Comparison of ENCODE assay signal across 8 cellular contexts in genomic region chr10:24518981-24519597, GRCh38.
A peak's percentile ranks its signal among the peaks of the same experiment; 100 is the strongest.
DNase-seq lines count a peak whose midpoint lies in the region; ATAC-seq lines count a peak whose summit lies in the region.

No MANE protein-coding gene starts in this region.

- H3K27me3 Mint-ChIP-seq in activated CD4-positive, alpha-beta memory T cell treated with anti-CD3 and anti-CD28 coated beads for 36 hours = peaks cover 7% of the 10 kb centered on the region

- no peak overlapping the region for H3K4me3 Mint-ChIP-seq in activated CD4-positive, alpha-beta memory T cell treated with anti-CD3 and anti-CD28 coated beads for 36 hours

- H3K36me3 Mint-ChIP-seq in activated CD4-positive, alpha-beta memory T cell treated with anti-CD3 and anti-CD28 coated beads for 36 hours = no peaks in the 10 kb centered on the region

- H3K27ac Mint-ChIP-seq in activated CD4-positive, alpha-beta memory T cell treated with anti-CD3 and anti-CD28 coated beads for 36 hours = no peak overlapping the region

- DNase-seq in A172 (ENCODE audit: low spot score) = peak; percentile 63
- DNase-seq in G401 (ENCODE audit: low spot score) = peak; percentile 77
- peak; percentile 15 for DNase-seq in NCI-H187 treated with DMSO at 0.1 percent for 48 hours (lab: John Stamatoyannopoulos, UW)
- DNase-seq in activated CD4-positive, alpha-beta memory T cell treated with anti-CD3 and anti-CD28 coated beads for 36 hours = peak; percentile 46
- DNase-seq in myocyte (ENCODE audit: low read depth) = peak; percentile 71
- DNase-seq in ureter (ENCODE audit: low spot score) = peak; percentile 58

- ATAC-seq in esophagus mucosa (peak; percentile 53), GM21825 (IDR thresholded peaks at IDR 0.05; ENCODE audit: unreplicated experiment) (no peak)

- peaks cover 11% of the 10 kb centered on the region for H3K4me1 Mint-ChIP-seq in activated CD4-positive, alpha-beta memory T cell treated with anti-CD3 and anti-CD28 coated beads for 36 hours (ENCODE audit: low read depth)

- H3K9me3 Mint-ChIP-seq in activated CD4-positive, alpha-beta memory T cell treated with anti-CD3 and anti-CD28 coated beads for 36 hours = no peaks in the 10 kb centered on the region

- CTCF ChIA-PET in activated CD4-positive, alpha-beta memory T cell treated with anti-CD3 and anti-CD28 coated beads for 36 hours (lab: Charles Lee) = interaction anchor here (0.7 to 4.4 kb wide), 20 partner anchors 9 to 561 kb away, joined by 3 to 45 read pairs (median 3); no protein-coding TSS in a partner anchor

- intact Hi-C loops in activated CD4-positive, alpha-beta memory T cell treated with anti-CD3 and anti-CD28 coated beads for 36 hours (cut with micrococcal nuclease) = loop anchor here (1.0 to 10.0 kb wide), 3 partner anchors 157 to 525 kb away; partner anchors contain the start of gene KIAA1217

- POLR2A ChIA-PET in activated CD4-positive, alpha-beta memory T cell treated with anti-CD3 and anti-CD28 coated beads for 36 hours (lab: Charles Lee) = no interaction called here

- in situ Hi-C loops in G401 (cut with HindIII; ENCODE audit: low sequenced_read_pairs) = no loop called here

Comparison
In these comparisons a context has a peak if more than half of its experiments do, and no peak if none do; other contexts are left out.
1. DNase-seq: peak in every context shown above with its lines; median percentile 77 in G401; 71 in myocyte; 63 in A172; 58 in ureter; 46 in activated CD4-positive, alpha-beta memory T cell treated with anti-CD3 and anti-CD28 coated beads for 36 hours; 15 in NCI-H187 treated with DMSO at 0.1 percent for 48 hours.